ENCODE assay signal across 19 cellular contexts in genomic region chr17:27522028-27522639, GRCh38.
"Had no signal": no experiment of that assay in that cellular context is flagged by ENCODE, and none has a peak within 500 bp of the region (broad histone marks: within the 10 kb centered on the region; RNA-seq: fewer than 3 reads in every experiment).

No MANE protein-coding gene starts in this region.

- H3K27ac Mint-ChIP-seq: activated CD4-positive, alpha-beta T cell treated with anti-CD3 and anti-CD28 coated beads for 36 hours; activated CD8-positive, alpha-beta T cell treated with anti-CD3 and anti-CD28 coated beads for 36 hours; activated naive CD8-positive, alpha-beta T cell treated with anti-CD3 and anti-CD28 coated beads, Interleukin-2, amount 10 ng/mL, durations not matched to agents 7 days and 5 days had no signal

- H3K9me3 Mint-ChIP-seq: activated CD8-positive, alpha-beta T cell treated with anti-CD3 and anti-CD28 coated beads for 36 hours; activated naive CD8-positive, alpha-beta T cell treated with anti-CD3 and anti-CD28 coated beads, Interleukin-2, amount 10 ng/mL, durations not matched to agents 7 days and 5 days; activated T-helper 17 cell treated with anti-CD3 and anti-CD28 coated beads, Interleukin-2, amount 50 U/mL, for 72 hours; nephron had no signal

- H3K27me3 Mint-ChIP-seq: activated CD4-positive, alpha-beta T cell treated with anti-CD3 and anti-CD28 coated beads for 36 hours; activated CD8-positive, alpha-beta T cell treated with anti-CD3 and anti-CD28 coated beads for 36 hours; activated naive CD8-positive, alpha-beta T cell treated with anti-CD3 and anti-CD28 coated beads, Interleukin-2, amount 10 ng/mL, durations not matched to agents 7 days and 5 days; activated T-helper 17 cell treated with anti-CD3 and anti-CD28 coated beads, Interleukin-2, amount 50 U/mL, for 72 hours had no signal

- H3K27ac ChIP-seq: gastroesophageal sphincter, lower lobe of right lung, suprapubic skin, vagina had no signal

- DNase-seq: activated CD4-positive, alpha-beta T cell treated with anti-CD3 and anti-CD28 coated beads for 36 hours; activated CD8-positive, alpha-beta T cell treated with anti-CD3 and anti-CD28 coated beads for 36 hours; activated naive CD4-positive, alpha-beta T cell; activated naive CD8-positive, alpha-beta T cell treated with anti-CD3 and anti-CD28 coated beads, Interleukin-2, amount 10 ng/mL, durations not matched to agents 7 days and 5 days; activated T-cell treated with anti-CD3 and anti-CD28 coated beads, Interleukin-2, amount 50 U/mL, for 1 hour; anterior cingulate cortex; effector CD8-positive, alpha-beta T cell; left cardiac atrium; lower lobe of right lung; nucleus accumbens; retina; stimulated activated CD4-positive, alpha-beta T cell treated with anti-CD3 and anti-CD28 coated beads, Interleukin-2, amount 100 ng/mL, for 24 hours; stimulated activated naive CD4-positive, alpha-beta T cell treated with Interleukin-2 at 50 U/mL for 16 hours; SW 1271 had no signal

- H3K4me3 Mint-ChIP-seq: activated CD4-positive, alpha-beta T cell treated with anti-CD3 and anti-CD28 coated beads for 36 hours; activated CD8-positive, alpha-beta T cell treated with anti-CD3 and anti-CD28 coated beads for 36 hours; activated naive CD8-positive, alpha-beta T cell treated with anti-CD3 and anti-CD28 coated beads, Interleukin-2, amount 10 ng/mL, durations not matched to agents 7 days and 5 days; activated T-helper 17 cell treated with anti-CD3 and anti-CD28 coated beads, Interleukin-2, amount 50 U/mL, for 72 hours; nephron had no signal

- H3K27me3 ChIP-seq: gastroesophageal sphincter, suprapubic skin, vagina had no signal

- H3K4me3 ChIP-seq: gastroesophageal sphincter, lower lobe of right lung, suprapubic skin, vagina had no signal

- H3K36me3 ChIP-seq: gastroesophageal sphincter, lower lobe of right lung, suprapubic skin, vagina had no signal

- H3K9me3 ChIP-seq: gastroesophageal sphincter, lower lobe of right lung, suprapubic skin, vagina had no signal
